ENCODE assay signal across 8 cellular contexts in the genomic region with DNA sequence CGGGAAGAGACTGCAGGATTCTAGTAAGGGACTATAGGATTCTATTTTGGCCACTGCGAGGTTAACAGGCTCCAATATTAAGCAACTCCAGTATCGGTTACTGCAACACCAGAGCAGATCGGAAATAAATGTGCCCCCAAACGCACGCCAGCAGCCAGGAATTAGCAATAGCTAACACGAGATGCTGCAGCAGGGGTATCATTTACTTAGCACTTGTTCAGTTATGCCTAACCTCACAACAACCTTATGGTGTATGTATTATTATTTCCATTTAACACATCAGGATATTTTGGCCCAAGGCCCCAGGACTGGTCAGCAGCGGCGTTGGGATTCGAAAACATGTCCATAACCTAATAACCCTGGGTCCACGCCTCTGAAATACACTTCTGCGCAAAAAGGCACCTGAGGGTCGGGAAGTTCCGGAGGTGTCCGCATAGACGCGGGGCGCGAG. TPM values are rescaled to one million over a fixed set of nuclear protein-coding genes. Genes with fewer than 3 reads are reported as not detected.
DNase-seq lines count a peak whose midpoint lies in the region; ATAC-seq and TF ChIP-seq lines count a peak whose summit lies in the region.

No MANE protein-coding gene starts in this region.

- H2AK5ac ChIP-seq in trophoblast cell (ENCODE audit: low read length): no peak overlapping the region

- H3K4me2 ChIP-seq in trophoblast cell (ENCODE audit: low read length): peak overlapping the region; percentile 81

- peak overlapping the region; percentile 91 for H4K8ac ChIP-seq in trophoblast cell (ENCODE audit: low read depth, low read length)

- H3K9me3 Mint-ChIP-seq in CD14-positive monocyte: peaks cover 0 to 4% (median 0%) of the 10 kb centered on the region in 7 donors
- H3K9me3 Mint-ChIP-seq in activated T-cell treated with anti-CD3 and anti-CD28 coated beads, Interleukin-2, amount 50 U/mL, for 72 hours: no peaks in the 10 kb centered on the region

- H4K91ac ChIP-seq in trophoblast cell (ENCODE audit: low read depth, low read length): peak overlapping the region; percentile 89

- peak overlapping the region; percentile 89 for H3K4me3 ChIP-seq in trophoblast cell (ENCODE audit: low read depth, low read length)

- ATAC-seq in GM19395 (IDR thresholded peaks at IDR 0.05; ENCODE audit: unreplicated experiment) (peak; percentile 15), HG03571 (IDR thresholded peaks at IDR 0.05; ENCODE audit: unreplicated experiment) (no peak)
- no peak for ATAC-seq in activated T-cell treated with anti-CD3 and anti-CD28 coated beads, Interleukin-2, amount 50 U/mL, for 72 hours (replicated peaks in 1 of 2)

- H3K14ac ChIP-seq in trophoblast cell (ENCODE audit: low read length): peak overlapping the region; percentile 87

- H3K4me1 ChIP-seq in trophoblast cell (ENCODE audit: control insufficient read depth in 1 of 2, insufficient read depth in 2 of 2, low read length in 2 of 2): peaks cover 3% of the 10 kb centered on the region in 2 experiments

- no peaks in the 10 kb centered on the region for H3K36me3 ChIP-seq in trophoblast cell (ENCODE audit: control insufficient read depth in 1 of 2, insufficient read depth in 2 of 2, low read length in 2 of 2)

- peaks cover 14% of the 10 kb centered on the region for H3K79me2 ChIP-seq in trophoblast cell (ENCODE audit: control insufficient read depth, insufficient read depth, low read length, poor library complexity)

- H3K36me3 Mint-ChIP-seq in CD14-positive monocyte: peaks cover 5 to 16% of the 10 kb centered on the region in 2 donors
- H3K36me3 Mint-ChIP-seq in activated T-cell treated with anti-CD3 and anti-CD28 coated beads, Interleukin-2, amount 50 U/mL, for 72 hours (ENCODE audit: insufficient read depth in 2 of 2): peaks cover 5 to 13% of the 10 kb centered on the region in 2 donors

- H2BK120ac ChIP-seq in trophoblast cell (ENCODE audit: insufficient read depth, low read length, poor library complexity): peak overlapping the region; percentile 60

- H3K9me3 ChIP-seq in trophoblast cell (ENCODE audit: insufficient read depth, low read depth, low read length): no peaks in the 10 kb centered on the region

- peaks cover 32% of the 10 kb centered on the region for H3K4me1 Mint-ChIP-seq in CD14-positive monocyte
- H3K4me1 Mint-ChIP-seq in activated T-cell treated with anti-CD3 and anti-CD28 coated beads, Interleukin-2, amount 50 U/mL, for 72 hours (ENCODE audit: low read depth): peaks cover 40% of the 10 kb centered on the region

- no peak for TF ChIP-seq CTCF in CD14-positive monocyte (IDR thresholded peaks at IDR 0.05)

- intact Hi-C loops in CD14-positive monocyte (cut with micrococcal nuclease): loop anchor here (2.0 to 5.0 kb wide), 3 partner anchors 57 to 83 kb away; no protein-coding TSS in a partner anchor

- H3K27me3 Mint-ChIP-seq in CD14-positive monocyte (ENCODE audit: low read depth in 3 of 3): peaks cover 0 to 1% (median 0%) of the 10 kb centered on the region in 3 donors
- H3K27me3 Mint-ChIP-seq in activated T-cell treated with anti-CD3 and anti-CD28 coated beads, Interleukin-2, amount 50 U/mL, for 72 hours (ENCODE audit: low read depth): no peaks in the 10 kb centered on the region

- WGBS in trophoblast cell (ENCODE audit: extremely low coverage, insufficient coverage, insufficient read length): no CpG with 5 or more reads among the region's 19 CpGs

- peak overlapping the region; percentile 89 for H3K27ac ChIP-seq in trophoblast cell (ENCODE audit: low read depth, low read length)

- peaks cover 11% of the 10 kb centered on the region for H3K79me1 ChIP-seq in trophoblast cell (ENCODE audit: low read length)

- no peak overlapping the region for H4K12ac ChIP-seq in trophoblast cell (ENCODE audit: low read depth, low read length)

- DNase-seq in CD14-positive monocyte (ENCODE audit: low spot score): no peak
- peak; percentile 19 for DNase-seq in LHCN-M2 (ENCODE audit: low read depth)
- DNase-seq in activated T-cell treated with anti-CD3 and anti-CD28 coated beads, Interleukin-2, amount 50 U/mL, for 72 hours: peak; percentile 10 to 16
- DNase-seq in glomerular visceral epithelial cell (ENCODE audit: extremely low spot score): peak; percentile 11
- DNase-seq in trophoblast cell: peak in 1 of 2 donors; percentile 53
- DNase-seq in NCI-H446 treated with DMSO at 0.1 percent for 48 hours (lab: John Stamatoyannopoulos, UW): no peak

- H3K9ac ChIP-seq in trophoblast cell (ENCODE audit: low read length): peak overlapping the region; percentile 6

- peak overlapping the region; percentile 82 to 96 (median 92) for H3K27ac Mint-ChIP-seq in CD14-positive monocyte
- H3K27ac Mint-ChIP-seq in activated T-cell treated with anti-CD3 and anti-CD28 coated beads, Interleukin-2, amount 50 U/mL, for 72 hours: peak overlapping the region; percentile 98

- H3K27me3 ChIP-seq in trophoblast cell (ENCODE audit: insufficient read depth, low read length): no peaks in the 10 kb centered on the region

- H3K4ac ChIP-seq in trophoblast cell (ENCODE audit: low read depth, low read length): peak overlapping the region; percentile 59

- no peak overlapping the region for H2BK5ac ChIP-seq in trophoblast cell (ENCODE audit: low read depth, low read length, poor library complexity)

- H3K18ac ChIP-seq in trophoblast cell (ENCODE audit: low read length): no peak overlapping the region

- H2BK12ac ChIP-seq in trophoblast cell (ENCODE audit: low read length): no peak overlapping the region

- peak overlapping the region; percentile 83 to 91 for H3K4me3 Mint-ChIP-seq in CD14-positive monocyte
- H3K4me3 Mint-ChIP-seq in activated T-cell treated with anti-CD3 and anti-CD28 coated beads, Interleukin-2, amount 50 U/mL, for 72 hours: peak overlapping the region; percentile 94

- no peak overlapping the region for H3K23ac ChIP-seq in trophoblast cell (ENCODE audit: low read length)

- H2AFZ ChIP-seq in trophoblast cell (ENCODE audit: insufficient read depth, low read length, poor library complexity): peak overlapping the region; percentile 80

RNA-seq across cellular contexts. Expression of a gene that starts 0.8 kb away (rescaled TPM):
- polyA plus RNA-seq in CD14-positive monocyte: 10 to 100 TPM; 20.4 to 33.6 TPM
- total RNA-seq in LHCN-M2 (2014; rRNA removed): 6.6 and 10.2 TPM in 2 replicates
- 8.7 TPM for polyA plus RNA-seq in LHCN-M2 (2012)
- total RNA-seq in activated T-cell treated with anti-CD3 and anti-CD28 coated beads, Interleukin-2, amount 50 U/mL, for 72 hours: 10 to 100 TPM; 18.8 to 26.3 TPM
- 27.8 and 28.9 TPM in 2 replicates for polyA plus RNA-seq in trophoblast cell (2013)

Comparison
In these comparisons a context has a peak if more than half of its experiments do, and no peak if none do; other contexts are left out.
1. DNase-seq: peak in LHCN-M2 (single experiment), activated T-cell treated with anti-CD3 and anti-CD28 coated beads, Interleukin-2, amount 50 U/mL, for 72 hours (2 of 2) and glomerular visceral epithelial cell (single experiment); none in CD14-positive monocyte (single experiment) and NCI-H446 treated with DMSO at 0.1 percent for 48 hours (single experiment).